1 cellular context compared by ENCODE assay signal in genomic region chr4:155769092-155769491, GRCh38.
TF ChIP-seq lines count a peak whose summit lies in the region.

No MANE protein-coding gene starts in this region.

TF ChIP-seq in WTC11, 78 proteins besides CTCF, POLR2A, EP300 and RAD21 (continued from another document):
- TF ChIP-seq PRDM15 (CRISPR knock-in tag; IDR thresholded peaks at IDR 0.05), result no peak
